In the genomic region with DNA sequence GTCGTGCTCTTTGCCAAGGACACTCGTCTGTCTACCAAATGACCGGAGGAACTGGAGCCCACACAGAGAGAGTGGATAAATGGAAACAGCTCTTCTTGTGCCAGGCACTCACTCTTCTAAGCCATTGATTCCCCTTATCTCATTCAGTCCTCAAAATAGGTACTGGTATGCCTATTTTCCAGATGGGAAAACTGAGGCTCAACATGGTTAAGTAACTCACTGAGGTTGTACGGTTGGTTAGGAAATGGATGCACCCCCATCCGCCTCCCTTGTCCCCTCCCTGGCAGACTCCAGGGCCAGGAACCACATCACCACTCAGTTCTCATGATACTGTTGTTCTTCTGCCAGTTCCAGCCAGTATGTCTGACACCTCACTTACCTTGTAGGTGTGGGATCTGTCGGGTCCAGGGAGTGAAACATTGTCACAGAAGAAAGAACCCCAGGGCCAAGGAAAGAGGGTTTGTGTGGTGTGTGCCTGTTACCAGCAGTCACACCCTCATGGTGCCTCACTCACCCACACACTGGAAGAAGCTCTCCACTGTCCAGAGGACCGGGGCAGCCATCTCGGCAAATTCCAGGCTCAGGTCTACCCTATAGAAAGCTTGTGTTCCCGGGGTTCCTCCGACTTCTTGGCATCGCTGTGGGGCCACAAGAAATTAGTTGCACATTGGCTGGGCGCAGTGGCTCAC, we compare ENCODE assay signal across 2 cellular contexts.
TF ChIP-seq lines count a peak whose summit lies in the region.

No MANE protein-coding gene starts in this region.

TF ChIP-seq in K562, 482 proteins besides CTCF, POLR2A, EP300 and RAD21:
- TF ChIP-seq RBM25 (IDR thresholded peaks at IDR 0.05; ENCODE audit: low read depth, low read length, severe bottlenecking), result peak; percentile 8
- TF ChIP-seq CBX5 (IDR thresholded peaks at IDR 0.05; ENCODE audit: borderline replicate concordance, low read depth), result 0 out of 2 replicates have a peak, but pooled peaks have one; percentile 58
- TF ChIP-seq, protein P1, sequence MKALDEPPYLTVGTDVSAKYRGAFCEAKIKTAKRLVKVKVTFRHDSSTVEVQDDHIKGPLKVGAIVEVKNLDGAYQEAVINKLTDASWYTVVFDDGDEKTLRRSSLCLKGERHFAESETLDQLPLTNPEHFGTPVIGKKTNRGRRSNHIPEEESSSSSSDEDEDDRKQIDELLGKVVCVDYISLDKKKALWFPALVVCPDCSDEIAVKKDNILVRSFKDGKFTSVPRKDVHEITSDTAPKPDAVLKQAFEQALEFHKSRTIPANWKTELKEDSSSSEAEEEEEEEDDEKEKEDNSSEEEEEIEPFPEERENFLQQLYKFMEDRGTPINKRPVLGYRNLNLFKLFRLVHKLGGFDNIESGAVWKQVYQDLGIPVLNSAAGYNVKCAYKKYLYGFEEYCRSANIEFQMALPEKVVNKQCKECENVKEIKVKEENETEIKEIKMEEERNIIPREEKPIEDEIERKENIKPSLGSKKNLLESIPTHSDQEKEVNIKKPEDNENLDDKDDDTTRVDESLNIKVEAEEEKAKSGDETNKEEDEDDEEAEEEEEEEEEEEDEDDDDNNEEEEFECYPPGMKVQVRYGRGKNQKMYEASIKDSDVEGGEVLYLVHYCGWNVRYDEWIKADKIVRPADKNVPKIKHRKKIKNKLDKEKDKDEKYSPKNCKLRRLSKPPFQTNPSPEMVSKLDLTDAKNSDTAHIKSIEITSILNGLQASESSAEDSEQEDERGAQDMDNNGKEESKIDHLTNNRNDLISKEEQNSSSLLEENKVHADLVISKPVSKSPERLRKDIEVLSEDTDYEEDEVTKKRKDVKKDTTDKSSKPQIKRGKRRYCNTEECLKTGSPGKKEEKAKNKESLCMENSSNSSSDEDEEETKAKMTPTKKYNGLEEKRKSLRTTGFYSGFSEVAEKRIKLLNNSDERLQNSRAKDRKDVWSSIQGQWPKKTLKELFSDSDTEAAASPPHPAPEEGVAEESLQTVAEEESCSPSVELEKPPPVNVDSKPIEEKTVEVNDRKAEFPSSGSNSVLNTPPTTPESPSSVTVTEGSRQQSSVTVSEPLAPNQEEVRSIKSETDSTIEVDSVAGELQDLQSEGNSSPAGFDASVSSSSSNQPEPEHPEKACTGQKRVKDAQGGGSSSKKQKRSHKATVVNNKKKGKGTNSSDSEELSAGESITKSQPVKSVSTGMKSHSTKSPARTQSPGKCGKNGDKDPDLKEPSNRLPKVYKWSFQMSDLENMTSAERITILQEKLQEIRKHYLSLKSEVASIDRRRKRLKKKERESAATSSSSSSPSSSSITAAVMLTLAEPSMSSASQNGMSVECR (CRISPR knock-in tag; IDR thresholded peaks at IDR 0.05), result no peak
- TF ChIP-seq CBX3 (IDR thresholded peaks at IDR 0.05; ENCODE audit: borderline replicate concordance in 1 of 2, low read length in 2 of 2), result peak in 1 of 2 experiments; percentile 29; a peak in 1 of 3 replicates
- TF ChIP-seq ZNF316 (IDR thresholded peaks at IDR 0.05), result no peak
- peak; percentile 99 for TF ChIP-seq ZNF41 (CRISPR knock-in tag; conservative IDR thresholded peaks at IDR 0.05)
- TF ChIP-seq NELFE (IDR thresholded peaks at IDR 0.05; ENCODE audit: insufficient read depth, insufficient read length), result no peak
- TF ChIP-seq BCL6 (CRISPR knock-in tag; IDR thresholded peaks at IDR 0.05), result no peak
- no peak for TF ChIP-seq L3MBTL2 (IDR thresholded peaks at IDR 0.05)

TF ChIP-seq in H1, 55 proteins besides CTCF, POLR2A, EP300 and RAD21:
- TF ChIP-seq JUND (IDR thresholded peaks at IDR 0.05; ENCODE audit: low read length) (no peak), KDM1A (IDR thresholded peaks at IDR 0.05; ENCODE audit: borderline replicate concordance, low read length) (peak; percentile 71; the same call in 1 of the 2 replicates), GTF2F1 (IDR thresholded peaks at IDR 0.05; ENCODE audit: borderline replicate concordance, low read depth, low read length) (no peak), CREB1 (IDR thresholded peaks at IDR 0.05) (no peak)
TF ChIP-seq in H1: peak in this region for 1.
